Comparison of ENCODE assay signal across 33 cellular contexts in the genomic region with DNA sequence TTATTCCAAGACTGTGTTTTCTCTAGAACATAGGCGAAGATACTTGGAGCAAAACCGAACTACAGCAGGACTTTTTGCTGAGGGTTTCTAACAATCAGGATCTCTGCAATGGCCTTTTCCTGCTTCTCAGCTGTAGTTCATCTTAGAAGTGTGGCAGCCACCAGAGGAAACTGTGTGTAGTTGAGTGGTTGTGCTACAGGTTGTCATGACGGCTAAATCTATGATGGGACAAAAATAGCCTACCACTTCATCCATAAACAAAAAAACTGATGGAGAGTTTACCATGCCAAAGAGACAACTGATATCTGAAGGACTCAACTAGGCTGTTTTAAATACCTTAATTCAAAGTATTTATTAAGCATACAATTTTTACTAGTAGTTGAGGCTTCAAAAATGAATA.
"Had no signal": no experiment of that assay in that cellular context is flagged by ENCODE, and none has a peak within 500 bp of the region (broad histone marks: within the 10 kb centered on the region; RNA-seq: fewer than 3 reads in every experiment).

No MANE protein-coding gene starts in this region.

- H3K4me1 ChIP-seq: adrenal gland, body of pancreas, breast epithelium had no signal

- H3K27me3 ChIP-seq: adrenal gland, body of pancreas, brain microvascular endothelial cell, breast epithelium had no signal

- H3K36me3 ChIP-seq: adrenal gland, brain microvascular endothelial cell, breast epithelium had no signal

- H3K4me3 ChIP-seq: adrenal gland, body of pancreas, breast epithelium had no signal

- H3K27ac ChIP-seq: adrenal gland, body of pancreas, brain microvascular endothelial cell, breast epithelium, VCaP had no signal

- DNase-seq: activated B cell treated with CpG ODN at 0.5 μM for 24 hours; activated CD4-positive, alpha-beta memory T cell treated with anti-CD3 and anti-CD28 coated beads for 36 hours; activated CD4-positive, alpha-beta T cell treated with anti-CD3 and anti-CD28 coated beads for 4 hours; activated CD4-positive, alpha-beta T cell treated with anti-CD3 and anti-CD28 coated beads, Interleukin-2, amount 10 ng/mL, durations not matched to agents 24 days and 14 days; activated CD4-positive, alpha-beta T cell treated with anti-CD3 and anti-CD28 coated beads, Interleukin-2, amount 50 U/mL, for 1 hour; activated CD4-positive, alpha-beta T cell treated with anti-CD3 and anti-CD28 coated beads, Interleukin-2, amount 50 U/mL, for 4 hours; activated CD4-positive, CD25-positive, alpha-beta regulatory T cell treated with anti-CD3 and anti-CD28 coated beads, Interleukin-2, amount 50 U/mL, for 72 hours; activated CD8-positive, alpha-beta memory T cell treated with anti-CD3 and anti-CD28 coated beads, Interleukin-2, amount 50 U/mL, for 4 hours; activated CD8-positive, alpha-beta T cell treated with anti-CD3 and anti-CD28 coated beads for 36 hours; activated effector memory CD4-positive, alpha-beta T cell treated with anti-CD3 and anti-CD28 coated beads, Interleukin-2, amount 50 U/mL, for 16 hours; activated gamma-delta T cell treated with Interleukin-2 at 50 U/mL for 16 hours; activated naive CD4-positive, alpha-beta T cell; activated naive CD4-positive, alpha-beta T cell treated with anti-CD3 and anti-CD28 coated beads for 36 hours; activated naive CD4-positive, alpha-beta T cell treated with anti-CD3 and anti-CD28 coated beads, Interleukin-2, amount 50 U/mL, for 16 hours; activated naive CD8-positive, alpha-beta T cell treated with anti-CD3 and anti-CD28 coated beads for 36 hours; activated T-cell treated with anti-CD3 and anti-CD28 coated beads for 4 hours; activated T-cell treated with anti-CD3 and anti-CD28 coated beads, Interleukin-2, amount 50 U/mL, for 1 hour; activated T-cell treated with anti-CD3 and anti-CD28 coated beads, Interleukin-2, amount 50 U/mL, for 4 hours; activated T-cell treated with anti-CD3 and anti-CD28 coated beads, Interleukin-2, amount 50 U/mL, for 72 hours; amniotic stem cell; aorta; brain microvascular endothelial cell; caudate nucleus; cerebellar nuclear complex; T-helper 1 cell; T-helper 2 cell; T-helper 9 cell had no signal

- ATAC-seq: activated CD8-positive, alpha-beta T cell treated with anti-CD3 and anti-CD28 coated beads for 36 hours; activated naive CD4-positive, alpha-beta T cell treated with anti-CD3 and anti-CD28 coated beads, Interleukin-2, amount 50 U/mL, for 72 hours; activated T-cell treated with anti-CD3 and anti-CD28 coated beads, Interleukin-2, amount 50 U/mL, for 4 hours; activated T-cell treated with anti-CD3 and anti-CD28 coated beads, Interleukin-2, amount 50 U/mL, for 72 hours; activated T-helper 17 cell treated with anti-CD3 and anti-CD28 coated beads, Interleukin-2, amount 50 U/mL, for 72 hours; body of pancreas had no signal

- H3K9me3 ChIP-seq: adrenal gland, body of pancreas, breast epithelium had no signal
